In the genomic region with DNA sequence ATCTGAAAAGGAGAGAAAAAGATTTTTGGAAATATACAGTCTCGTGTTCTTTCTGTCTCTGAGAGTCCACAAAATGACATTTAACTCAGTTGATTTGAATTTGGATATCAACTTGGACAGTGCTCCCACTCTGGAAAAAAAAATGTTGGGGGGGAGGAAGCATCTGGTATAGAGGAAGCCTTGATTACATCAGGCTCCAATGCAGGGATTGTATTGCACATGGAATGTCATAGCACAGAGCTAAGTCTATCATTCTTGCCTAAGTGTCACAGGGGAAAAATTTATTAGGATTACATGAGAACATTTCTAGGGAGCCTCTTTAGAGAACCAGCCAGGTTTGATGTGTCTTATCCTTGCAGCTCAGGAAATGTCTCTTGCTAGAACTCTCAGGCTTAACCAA, we compare ENCODE assay signal across 24 cellular contexts. TPM values are rescaled to one million over a fixed set of nuclear protein-coding genes. Genes with fewer than 3 reads are reported as not detected.
"Had no signal": no experiment of that assay in that cellular context is flagged by ENCODE, and none has a peak within 500 bp of the region (broad histone marks: within the 10 kb centered on the region; RNA-seq: fewer than 3 reads in every experiment).

No MANE protein-coding gene starts in this region.

- H3K4me3 ChIP-seq: MG63, SJSA1, SK-N-MC had no signal

- DNase-seq: Karpas-422, KG1, MG63, NCI-H1092, NCI-H1105 treated with DMSO at 0.1 percent for 48 hours, NCI-H1417 treated with DMSO at 0.1 percent for 48 hours, NCI-H146, NCI-H1694 treated with DMSO at 0.1 percent for 48 hours, NCI-H1930, NCI-H2081, NCI-H2107, NCI-H2171, NCI-H226, NCI-H446, NCI-H510A, NCI-H524 treated with DMSO at 0.1 percent for 48 hours, NCI-H69, NCI-H774, SHP77 treated with DMSO at 0.1 percent for 48 hours had no signal

- H3K36me3 ChIP-seq: MG63, SJSA1 had no signal

- H3K27me3 ChIP-seq: MG63, SJSA1 had no signal

- H3K4me1 ChIP-seq: SJSA1 had no signal

- H3K9me3 ChIP-seq: MG63, SJSA1 had no signal

- ATAC-seq: Panc1 had no signal

- H3K27ac ChIP-seq: RWPE1, SJSA1, SK-N-MC had no signal

RNA-seq across cellular contexts. Expression of a gene that starts 23.0 kb away (rescaled TPM):
- total RNA-seq: HT-29, SJSA1 had no signal
